Comparison of ENCODE assay signal across 16 cellular contexts in genomic region chr1:8363186-8363585, GRCh38. TPM values are rescaled to one million over a fixed set of nuclear protein-coding genes. Genes with fewer than 3 reads are reported as not detected.
DNase-seq lines count a peak whose midpoint lies in the region; ATAC-seq and TF ChIP-seq lines count a peak whose summit lies in the region.
"Had no signal": no experiment of that assay in that cellular context is flagged by ENCODE, and none has a peak within 500 bp of the region (broad histone marks: within the 10 kb centered on the region; RNA-seq: fewer than 3 reads in every experiment).

No MANE protein-coding gene starts in this region.

- H3K4me3 ChIP-seq in parathyroid adenoma (ENCODE audit: low read depth, low read length) (no peak overlapping the region), transverse colon (no peak overlapping the region)
- H3K4me3 ChIP-seq: A549 had no signal

- TF ChIP-seq CTCF in parathyroid adenoma (IDR thresholded peaks at IDR 0.05) (no peak), transverse colon (IDR thresholded peaks at IDR 0.05) (no peak)

- no peaks in the 10 kb centered on the region for H3K27me3 Mint-ChIP-seq in activated T-cell treated with anti-CD3 and anti-CD28 coated beads, Interleukin-2, amount 50 U/mL, for 72 hours (ENCODE audit: low read depth)

- H3K36me3 ChIP-seq in parathyroid adenoma (ENCODE audit: control insufficient read depth, insufficient read depth, low read length) (no peaks in the 10 kb centered on the region), transverse colon (peaks cover 0 to 41% (median 18%) of the 10 kb centered on the region in 4 donors)

- no peaks in the 10 kb centered on the region for H3K79me2 ChIP-seq in parathyroid adenoma

- no peak for TF ChIP-seq POLR2A in transverse colon (IDR thresholded peaks at IDR 0.05)

- ATAC-seq in activated T-cell treated with anti-CD3 and anti-CD28 coated beads, Interleukin-2, amount 50 U/mL, for 72 hours (replicated peaks in 1 of 2) = no peak
- ATAC-seq: A549; activated CD4-positive, CD25-positive, alpha-beta regulatory T cell treated with anti-CD3 and anti-CD28 coated beads, Interleukin-2, amount 50 U/mL, for 24 hours had no signal

- H3K9me3 Mint-ChIP-seq in activated T-cell treated with anti-CD3 and anti-CD28 coated beads, Interleukin-2, amount 50 U/mL, for 72 hours = no peaks in the 10 kb centered on the region
- H3K9me3 Mint-ChIP-seq: CD8-positive, alpha-beta memory T cell had no signal

- peak overlapping the region; percentile 22 for H3K4me2 ChIP-seq in parathyroid adenoma (ENCODE audit: low read length)
- H3K4me2 ChIP-seq: A549 had no signal

- 79 to 95% methylated on average over 4 to 6 of the region's 6 CpGs for WGBS in transverse colon (ENCODE audit: low coverage in 1 of 2), 2 donors

- TF ChIP-seq EP300 in transverse colon (IDR thresholded peaks at IDR 0.05; ENCODE audit: low read depth) = no peak

- intact Hi-C loops in cardiac septum (cut with DNase I) = no loop called here
- intact Hi-C loops in transverse colon (cut with DNase I; ENCODE audit: low total_unique reads) = no loop called here

- in situ Hi-C loops in transverse colon (cut with MboI; ENCODE audit: low pct_ligation_motif_present in 1 of 4, low pct_unique_long_range_greater_than_20kb in 1 of 4, low sequenced_read_pairs in 3 of 4) = no loop called here

- H3K4me3 Mint-ChIP-seq in activated T-cell treated with anti-CD3 and anti-CD28 coated beads, Interleukin-2, amount 50 U/mL, for 72 hours = no peak overlapping the region
- H3K4me3 Mint-ChIP-seq: CD8-positive, alpha-beta memory T cell had no signal

- H3K9ac ChIP-seq in parathyroid adenoma = no peak overlapping the region

- H3K27me3 ChIP-seq in parathyroid adenoma (ENCODE audit: control insufficient read depth, insufficient read depth, low read length) (no peaks in the 10 kb centered on the region), transverse colon (no peaks in the 10 kb centered on the region)

- H3K27ac Mint-ChIP-seq in activated T-cell treated with anti-CD3 and anti-CD28 coated beads, Interleukin-2, amount 50 U/mL, for 72 hours = peak overlapping the region; percentile 30

- peaks cover 0 to 10% of the 10 kb centered on the region in 2 donors for H3K36me3 Mint-ChIP-seq in activated T-cell treated with anti-CD3 and anti-CD28 coated beads, Interleukin-2, amount 50 U/mL, for 72 hours (ENCODE audit: insufficient read depth in 2 of 2)

- H3K4me1 ChIP-seq in parathyroid adenoma (peaks cover 16% of the 10 kb centered on the region), transverse colon (peaks cover 20 to 39% (median 25%) of the 10 kb centered on the region in 4 donors)

- DNase-seq in activated T-cell treated with anti-CD3 and anti-CD28 coated beads, Interleukin-2, amount 50 U/mL, for 72 hours = no peak
- DNase-seq in activated T-cell treated with anti-CD3 and anti-CD28 coated beads, Interleukin-2, amount 50 U/mL, for 48 hours = no peak
- peak; percentile 63 for DNase-seq in cardiac septum (ENCODE audit: low spot score)
- DNase-seq in transverse colon = no peak
- DNase-seq in NCI-H128 (lab: John Stamatoyannopoulos, UW; ENCODE audit: unreplicated experiment) = no peak
- no peak for DNase-seq in AG20443 (ENCODE audit: low spot score)
- no peak for DNase-seq in DMS 273 treated with DMSO at 0.1 percent for 48 hours (lab: John Stamatoyannopoulos, UW)
- DNase-seq: CD8-positive, alpha-beta memory T cell; dermis blood vessel endothelial cell; NCI-H2029; stimulated activated CD4-positive, alpha-beta T cell treated with anti-CD3 and anti-CD28 coated beads, Interleukin-12 subunit alpha, Interleukin-12 subunit beta, amount 100 ng/mL, for 4 hours; T-helper 1 cell; trophoblast cell had no signal

- H3K27ac ChIP-seq in parathyroid adenoma (peak overlapping the region; percentile 32), transverse colon (peak overlapping the region; percentile 36 to 58 (median 51))
- H3K27ac ChIP-seq: A549 had no signal

- no peaks in the 10 kb centered on the region for H3K4me1 Mint-ChIP-seq in activated T-cell treated with anti-CD3 and anti-CD28 coated beads, Interleukin-2, amount 50 U/mL, for 72 hours (ENCODE audit: low read depth)

- H3K9me3 ChIP-seq in parathyroid adenoma (ENCODE audit: control insufficient read depth, low read length) = no peaks in the 10 kb centered on the region
- no peaks in the 10 kb centered on the region for H3K9me3 ChIP-seq in transverse colon
- H3K9me3 ChIP-seq: A549 had no signal

- H2AFZ ChIP-seq in parathyroid adenoma = no peak overlapping the region

RNA-seq across cellular contexts. Expression of gene SLC45A1, which starts 45.3 kb away (rescaled TPM):
- total RNA-seq in activated T-cell treated with anti-CD3 and anti-CD28 coated beads, Interleukin-2, amount 50 U/mL, for 72 hours = under 1 TPM; 0.48 to 0.81 TPM
- 1.8 TPM for total RNA-seq in cardiac septum
- total RNA-seq in transverse colon = 1 to 10 TPM; 2.3 to 7.1 (median 4.1) TPM
